Comparison of ENCODE assay signal across 17 cellular contexts in the genomic region with DNA sequence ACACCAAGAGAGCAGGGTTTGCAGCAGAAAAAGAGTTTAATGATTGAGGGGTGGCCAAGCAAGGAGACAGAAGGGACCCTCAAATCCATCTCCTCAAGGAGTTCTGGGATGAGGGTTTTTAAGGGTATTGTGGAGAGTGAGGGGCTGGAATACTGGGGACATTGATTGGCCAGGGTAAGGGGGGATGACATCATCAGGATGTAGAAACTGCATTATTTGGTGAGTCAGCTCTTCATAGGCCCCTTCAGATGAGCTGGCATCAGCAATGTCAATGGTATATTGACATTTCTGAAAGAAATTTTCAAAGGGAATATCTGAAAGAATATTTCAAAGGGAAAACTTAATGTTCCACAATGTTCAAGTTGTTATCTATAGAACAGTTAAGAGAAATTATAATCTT.
A peak's percentile ranks its signal among the peaks of the same experiment; 100 is the strongest.
DNase-seq lines count a peak whose midpoint lies in the region; FAIRE-seq and TF ChIP-seq lines count a peak whose summit lies in the region.
"Had no signal": no experiment of that assay in that cellular context is flagged by ENCODE, and none has a peak within 500 bp of the region (broad histone marks: within the 10 kb centered on the region; RNA-seq: fewer than 3 reads in every experiment).

No MANE protein-coding gene starts in this region.

- H3K4me2 ChIP-seq in astrocyte (ENCODE audit: low read length) (no peak overlapping the region), fibroblast of lung (ENCODE audit: extremely low read depth, insufficient read depth, low read length) (no peak overlapping the region), osteoblast (ENCODE audit: insufficient read depth, low read length) (no peak overlapping the region)
- H3K4me2 ChIP-seq: BLaER1 treated with 17β-estradiol and CSF1 and Interleukin-3, amounts not matched to agents 10 nM and 100 nM had no signal

- DNase-seq in EL, result peak; percentile 13
- no peak for DNase-seq in H54 (ENCODE audit: insufficient read length, low spot score)
- peak; percentile 1 for DNase-seq in astrocyte (ENCODE audit: low read depth)
- DNase-seq in fibroblast of lung (ENCODE audit: low read depth in 2 of 2), result peak; percentile 5 to 6
- DNase-seq in middle frontal gyrus (ENCODE audit: extremely low spot score, low spot score), result no peak
- no peak for DNase-seq in NCI-H2107 treated with DMSO at 0.1 percent for 48 hours (lab: John Stamatoyannopoulos, UW; ENCODE audit: unreplicated experiment)
- no peak for DNase-seq in osteoblast (ENCODE audit: insufficient read length, low spot score, missing footprints)
- DNase-seq in NCI-H146 treated with DMSO at 0.1 percent for 48 hours (lab: John Stamatoyannopoulos, UW; ENCODE audit: unreplicated experiment), result no peak
- DNase-seq: Calu3; CD8-positive, alpha-beta T cell; GOT3; IMR-90 had no signal

- peaks cover 9% of the 10 kb centered on the region for H3K4me1 Mint-ChIP-seq in astrocyte (ENCODE audit: low read depth, unreplicated experiment)
- H3K4me1 Mint-ChIP-seq: B cell had no signal

- H3K36me3 Mint-ChIP-seq in astrocyte (ENCODE audit: low read depth, unreplicated experiment), result no peaks in the 10 kb centered on the region
- H3K36me3 Mint-ChIP-seq: CD8-positive, alpha-beta T cell had no signal

- no peaks in the 10 kb centered on the region for H3K27me3 ChIP-seq in astrocyte (ENCODE audit: insufficient read depth, low read length)
- H3K27me3 ChIP-seq in fibroblast of lung (ENCODE audit: control insufficient read depth, insufficient read depth, low read length), result no peaks in the 10 kb centered on the region
- H3K27me3 ChIP-seq in osteoblast (ENCODE audit: insufficient read depth, low read length), result no peaks in the 10 kb centered on the region
- H3K27me3 ChIP-seq: BLaER1 treated with 17β-estradiol and CSF1 and Interleukin-3, amounts not matched to agents 10 nM and 100 nM had no signal

- no peak for TF ChIP-seq POLR2A in H54 (IDR thresholded peaks at IDR 0.05; ENCODE audit: low read depth, low read length)

- H3K9me3 ChIP-seq in astrocyte (ENCODE audit: insufficient read depth, low read depth, low read length), result no peaks in the 10 kb centered on the region
- H3K9me3 ChIP-seq in fibroblast of lung (ENCODE audit: control insufficient read depth, insufficient read depth, low read depth, low read length), result no peaks in the 10 kb centered on the region
- no peaks in the 10 kb centered on the region for H3K9me3 ChIP-seq in osteoblast (ENCODE audit: low read depth, low read length)
- H3K9me3 ChIP-seq: BLaER1 treated with 17β-estradiol and CSF1 and Interleukin-3, amounts not matched to agents 10 nM and 100 nM; HAP-1 had no signal

- H3K9me3 Mint-ChIP-seq in astrocyte (ENCODE audit: unreplicated experiment), result no peaks in the 10 kb centered on the region
- H3K9me3 Mint-ChIP-seq: CD8-positive, alpha-beta T cell had no signal

- no peaks in the 10 kb centered on the region for H3K27me3 Mint-ChIP-seq in astrocyte (ENCODE audit: low read depth, unreplicated experiment)
- H3K27me3 Mint-ChIP-seq: B cell had no signal

- H4K20me1 ChIP-seq in astrocyte (ENCODE audit: insufficient read depth, low read length) (no peaks in the 10 kb centered on the region), fibroblast of lung (ENCODE audit: control insufficient read depth, extremely low read depth, insufficient read depth, low read length) (no peaks in the 10 kb centered on the region), osteoblast (ENCODE audit: insufficient read depth, low read length) (no peaks in the 10 kb centered on the region)
- H4K20me1 ChIP-seq: BLaER1 treated with 17β-estradiol and CSF1 and Interleukin-3, amounts not matched to agents 10 nM and 100 nM had no signal

- TF ChIP-seq CTCF in astrocyte (IDR thresholded peaks at IDR 0.05; ENCODE audit: insufficient read depth, low read depth, low read length) (no peak), fibroblast of lung (conservative IDR thresholded peaks at IDR 0.05 in 1 of 2, IDR thresholded peaks at IDR 0.05 in 1 of 2; ENCODE audit: low read depth in 1 of 2, low read length in 2 of 2) (no peak), osteoblast (IDR thresholded peaks at IDR 0.05; ENCODE audit: extremely low read depth, low read depth, low read length) (no peak)

- H3K27ac Mint-ChIP-seq in astrocyte (ENCODE audit: unreplicated experiment), result no peak overlapping the region
- H3K27ac Mint-ChIP-seq: B cell; CD8-positive, alpha-beta T cell had no signal

- H3K4me3 ChIP-seq in astrocyte (ENCODE audit: insufficient read depth, low read depth, low read length) (no peak overlapping the region), fibroblast of lung (replicated peaks in 1 of 4; ENCODE audit: control extremely low read depth in 1 of 4, insufficient read depth in 1 of 4, low read depth in 3 of 4, low read length in 4 of 4) (no peak overlapping the region), osteoblast (ENCODE audit: insufficient read depth, low read length) (no peak overlapping the region)
- H3K4me3 ChIP-seq: BLaER1 treated with 17β-estradiol and CSF1 and Interleukin-3, amounts not matched to agents 10 nM and 100 nM; GM12878; HAP-1; K562 had no signal

- H3K9ac ChIP-seq in astrocyte (ENCODE audit: low read length) (no peak overlapping the region), fibroblast of lung (ENCODE audit: insufficient read depth, low read length) (no peak overlapping the region)
- H3K9ac ChIP-seq: BLaER1 treated with 17β-estradiol and CSF1 and Interleukin-3, amounts not matched to agents 10 nM and 100 nM had no signal

- FAIRE-seq in H54 (lab: Jason Lieb, UNC) (peak; percentile 38), astrocyte (lab: Jason Lieb, UNC) (no peak)
- FAIRE-seq: GM12878, K562 had no signal

- no peak overlapping the region for H3K27ac ChIP-seq in astrocyte (ENCODE audit: low read depth, low read length)
- no peak overlapping the region for H3K27ac ChIP-seq in fibroblast of lung (ENCODE audit: insufficient read depth, low read length)
- H3K27ac ChIP-seq in osteoblast (ENCODE audit: low read depth, low read length), result no peak overlapping the region
- H3K27ac ChIP-seq: BLaER1 treated with 17β-estradiol and CSF1 and Interleukin-3, amounts not matched to agents 10 nM and 100 nM had no signal

- H2AFZ ChIP-seq in astrocyte (ENCODE audit: low read depth, low read length), result no peak overlapping the region
- H2AFZ ChIP-seq in fibroblast of lung (ENCODE audit: low read length), result no peak overlapping the region
- no peak overlapping the region for H2AFZ ChIP-seq in osteoblast (ENCODE audit: low read length)

- H3K4me3 Mint-ChIP-seq in astrocyte (ENCODE audit: unreplicated experiment), result no peak overlapping the region
- H3K4me3 Mint-ChIP-seq: B cell; CD8-positive, alpha-beta T cell had no signal

- H3K36me3 ChIP-seq in astrocyte (ENCODE audit: insufficient read depth, low read length), result no peaks in the 10 kb centered on the region
- H3K36me3 ChIP-seq in fibroblast of lung (ENCODE audit: control insufficient read depth, insufficient read depth, low read length), result no peaks in the 10 kb centered on the region
- no peaks in the 10 kb centered on the region for H3K36me3 ChIP-seq in osteoblast (ENCODE audit: insufficient read depth, low read length)
- H3K36me3 ChIP-seq: BLaER1 treated with 17β-estradiol and CSF1 and Interleukin-3, amounts not matched to agents 10 nM and 100 nM; HAP-1 had no signal

- H3K4me1 ChIP-seq in astrocyte (ENCODE audit: insufficient read depth, low read length) (no peaks in the 10 kb centered on the region), fibroblast of lung (ENCODE audit: control insufficient read depth, extremely low read depth, insufficient read depth, low read length) (no peaks in the 10 kb centered on the region), osteoblast (ENCODE audit: insufficient read depth, low read length) (no peaks in the 10 kb centered on the region)
- H3K4me1 ChIP-seq: BLaER1 treated with 17β-estradiol and CSF1 and Interleukin-3, amounts not matched to agents 10 nM and 100 nM had no signal

- H3K79me2 ChIP-seq in astrocyte (ENCODE audit: insufficient read depth, low read length), result no peaks in the 10 kb centered on the region
- H3K79me2 ChIP-seq in fibroblast of lung (ENCODE audit: control insufficient read depth, insufficient read depth, low read length), result no peaks in the 10 kb centered on the region
- no peaks in the 10 kb centered on the region for H3K79me2 ChIP-seq in osteoblast (ENCODE audit: insufficient read depth, low read length)

Comparison
In these comparisons a context has a peak if more than half of its experiments do, and no peak if none do; other contexts are left out.
1. DNase-seq: peak in EL (single experiment), astrocyte (single experiment) and fibroblast of lung (2 of 2); none in H54 (single experiment), middle frontal gyrus (single experiment), NCI-H2107 treated with DMSO at 0.1 percent for 48 hours (single experiment), osteoblast (single experiment) and NCI-H146 treated with DMSO at 0.1 percent for 48 hours (single experiment).